ENCODE assay signal across 12 cellular contexts in genomic region chr10:5711637-5712036, GRCh38. TPM values are rescaled to one million over a fixed set of nuclear protein-coding genes. Genes with fewer than 3 reads are reported as not detected.
DNase-seq lines count a peak whose midpoint lies in the region; ATAC-seq and TF ChIP-seq lines count a peak whose summit lies in the region.
"Had no signal": no experiment of that assay in that cellular context is flagged by ENCODE, and none has a peak within 500 bp of the region (broad histone marks: within the 10 kb centered on the region; RNA-seq: fewer than 3 reads in every experiment).

No MANE protein-coding gene starts in this region.

- intact Hi-C loops in breast epithelium (cut with DNase I; ENCODE audit: low total_unique reads), result no loop called here

- no peaks in the 10 kb centered on the region for H3K36me3 Mint-ChIP-seq in GM23338 (ENCODE audit: low read depth)
- H3K36me3 Mint-ChIP-seq in naive B cell, result no peaks in the 10 kb centered on the region

- peaks cover 8 to 38% (median 28%) of the 10 kb centered on the region in 10 experiments for H3K4me1 ChIP-seq in BLaER1 treated with 17β-estradiol and CSF1 and Interleukin-3, amounts not matched to agents 10 nM and 100 nM
- H3K4me1 ChIP-seq in GM23338 (ENCODE audit: insufficient read depth), result peaks cover 5% of the 10 kb centered on the region; the same call in 1 of the 2 replicates
- H3K4me1 ChIP-seq in breast epithelium, result peaks cover 0 to 4% of the 10 kb centered on the region in 2 donors
- no peaks in the 10 kb centered on the region for H3K4me1 ChIP-seq in Peyer's patch

- H3K27ac Mint-ChIP-seq in GM23338 (0 out of 2 replicates have a peak overlapping the region, but pooled peaks have one; percentile 2), naive B cell (peak overlapping the region in 4 of 6 donors; percentile 40 to 94 (median 58))

- ATAC-seq in GM23338 (no peak), naive B cell (ENCODE audit: low read depth in 2 of 2) (peak; percentile 20 to 35), HG03460 (IDR thresholded peaks at IDR 0.05; ENCODE audit: unreplicated experiment) (no peak)

- H3K27me3 ChIP-seq in BLaER1 treated with 17β-estradiol and CSF1 and Interleukin-3, amounts not matched to agents 10 nM and 100 nM, result no peaks in the 10 kb centered on the region
- H3K27me3 ChIP-seq in GM23338 (ENCODE audit: insufficient read depth), result no peaks in the 10 kb centered on the region
- no peaks in the 10 kb centered on the region for H3K27me3 ChIP-seq in breast epithelium
- no peaks in the 10 kb centered on the region for H3K27me3 ChIP-seq in Peyer's patch

- TF ChIP-seq POLR2A in breast epithelium (IDR thresholded peaks at IDR 0.05) (no peak), Peyer's patch (IDR thresholded peaks at IDR 0.05) (no peak)

- peaks cover 93% of the 10 kb centered on the region for H3K79me2 ChIP-seq in GM23338 (replicated peaks; ENCODE audit: insufficient read depth)

- H3K27ac ChIP-seq in BLaER1 treated with 17β-estradiol and CSF1 and Interleukin-3, amounts not matched to agents 10 nM and 100 nM, result peak overlapping the region in 3 of 11 experiments; percentile 27 to 45 (median 40); a peak in 4 of 22 replicates
- H3K27ac ChIP-seq in GM23338 (ENCODE audit: low read depth), result no peak overlapping the region
- no peak overlapping the region for H3K27ac ChIP-seq in breast epithelium
- no peak overlapping the region for H3K27ac ChIP-seq in Peyer's patch
- H3K27ac ChIP-seq: coronary artery had no signal

- H3K27me3 Mint-ChIP-seq in GM23338 (ENCODE audit: insufficient read depth, low read depth, poor library complexity) (no peaks in the 10 kb centered on the region), naive B cell (no peaks in the 10 kb centered on the region)

- H3K4me3 Mint-ChIP-seq in GM23338, result no peak overlapping the region
- H3K4me3 Mint-ChIP-seq in naive B cell, result peak overlapping the region in 7 of 8 donors; percentile 36 to 71 (median 59)

- no peaks in the 10 kb centered on the region for H3K9me3 Mint-ChIP-seq in GM23338
- no peaks in the 10 kb centered on the region for H3K9me3 Mint-ChIP-seq in naive B cell

- peaks cover 0 to 13% (median 5%) of the 10 kb centered on the region in 11 experiments; a peak in 14 of 22 replicates for H3K9me3 ChIP-seq in BLaER1 treated with 17β-estradiol and CSF1 and Interleukin-3, amounts not matched to agents 10 nM and 100 nM (replicated peaks in 1 of 11)
- H3K9me3 ChIP-seq in breast epithelium (no peaks in the 10 kb centered on the region), Peyer's patch (no peaks in the 10 kb centered on the region)

- TF ChIP-seq CTCF in GM23338 (conservative IDR thresholded peaks at IDR 0.05; ENCODE audit: low read depth in 2 of 2) (no peak), breast epithelium (IDR thresholded peaks at IDR 0.05) (no peak), Peyer's patch (IDR thresholded peaks at IDR 0.05) (no peak)

- no peaks in the 10 kb centered on the region for H3K9me2 ChIP-seq in GM23338 (ENCODE audit: insufficient read depth)

- H3K4me3 ChIP-seq in BLaER1 treated with 17β-estradiol and CSF1 and Interleukin-3, amounts not matched to agents 10 nM and 100 nM, result peak overlapping the region in 2 of 10 experiments; percentile 38 to 39; a peak in 4 of 20 replicates
- H3K4me3 ChIP-seq in GM23338 (no peak overlapping the region), breast epithelium (peak overlapping the region in 2 of 3 donors; percentile 3 to 44), Peyer's patch (peak overlapping the region in 2 of 4 donors; percentile 23 to 24)
- H3K4me3 ChIP-seq: coronary artery had no signal

- H2AFZ ChIP-seq in GM23338, result no peak overlapping the region

- H4K20me1 ChIP-seq in BLaER1 treated with 17β-estradiol and CSF1 and Interleukin-3, amounts not matched to agents 10 nM and 100 nM, result peaks cover 0 to 99% (median 65%) of the 10 kb centered on the region in 11 experiments; a peak in 13 of 22 replicates
- H4K20me1 ChIP-seq in GM23338 (replicated peaks; ENCODE audit: insufficient read depth), result peaks cover 9% of the 10 kb centered on the region; the same call in 1 of the 2 replicates

- peak overlapping the region in 2 of 11 experiments; percentile 61 to 72; a peak in 3 of 22 replicates for H3K9ac ChIP-seq in BLaER1 treated with 17β-estradiol and CSF1 and Interleukin-3, amounts not matched to agents 10 nM and 100 nM

- H3K36me3 ChIP-seq in BLaER1 treated with 17β-estradiol and CSF1 and Interleukin-3, amounts not matched to agents 10 nM and 100 nM, result peaks cover 0 to 41% (median 20%) of the 10 kb centered on the region in 11 experiments; a peak in 17 of 22 replicates
- H3K36me3 ChIP-seq in GM23338 (ENCODE audit: insufficient read depth) (no peaks in the 10 kb centered on the region), breast epithelium (no peaks in the 10 kb centered on the region), Peyer's patch (no peaks in the 10 kb centered on the region)

- H3K4me2 ChIP-seq in BLaER1 treated with 17β-estradiol and CSF1 and Interleukin-3, amounts not matched to agents 10 nM and 100 nM, result peak overlapping the region; percentile 44 to 81 (median 65); a peak in 21 of 22 replicates
- H3K4me2 ChIP-seq in GM23338, result no peak overlapping the region

- H3K4me1 Mint-ChIP-seq in GM23338, result peaks cover 22% of the 10 kb centered on the region
- H3K4me1 Mint-ChIP-seq in naive B cell, result peaks cover 42 to 67% (median 58%) of the 10 kb centered on the region in 3 donors

- H3F3A ChIP-seq in GM23338 (replicated peaks; ENCODE audit: low read depth), result no peaks in the 10 kb centered on the region

- DNase-seq in GM23338 (ENCODE audit: low spot score) (no peak), breast epithelium (ENCODE audit: low spot score in 2 of 2) (no peak), naive B cell (no peak), glomerular visceral epithelial cell (ENCODE audit: extremely low spot score) (no peak), Peyer's patch (no peak), middle frontal gyrus (ENCODE audit: extremely low spot score, low spot score) (no peak)
- DNase-seq: COR-L47, midbrain, NCI-H2081 had no signal

TF ChIP-seq in GM23338, 12 proteins besides CTCF, POLR2A, EP300 and RAD21 (continues in another document):
- TF ChIP-seq, protein P1, sequence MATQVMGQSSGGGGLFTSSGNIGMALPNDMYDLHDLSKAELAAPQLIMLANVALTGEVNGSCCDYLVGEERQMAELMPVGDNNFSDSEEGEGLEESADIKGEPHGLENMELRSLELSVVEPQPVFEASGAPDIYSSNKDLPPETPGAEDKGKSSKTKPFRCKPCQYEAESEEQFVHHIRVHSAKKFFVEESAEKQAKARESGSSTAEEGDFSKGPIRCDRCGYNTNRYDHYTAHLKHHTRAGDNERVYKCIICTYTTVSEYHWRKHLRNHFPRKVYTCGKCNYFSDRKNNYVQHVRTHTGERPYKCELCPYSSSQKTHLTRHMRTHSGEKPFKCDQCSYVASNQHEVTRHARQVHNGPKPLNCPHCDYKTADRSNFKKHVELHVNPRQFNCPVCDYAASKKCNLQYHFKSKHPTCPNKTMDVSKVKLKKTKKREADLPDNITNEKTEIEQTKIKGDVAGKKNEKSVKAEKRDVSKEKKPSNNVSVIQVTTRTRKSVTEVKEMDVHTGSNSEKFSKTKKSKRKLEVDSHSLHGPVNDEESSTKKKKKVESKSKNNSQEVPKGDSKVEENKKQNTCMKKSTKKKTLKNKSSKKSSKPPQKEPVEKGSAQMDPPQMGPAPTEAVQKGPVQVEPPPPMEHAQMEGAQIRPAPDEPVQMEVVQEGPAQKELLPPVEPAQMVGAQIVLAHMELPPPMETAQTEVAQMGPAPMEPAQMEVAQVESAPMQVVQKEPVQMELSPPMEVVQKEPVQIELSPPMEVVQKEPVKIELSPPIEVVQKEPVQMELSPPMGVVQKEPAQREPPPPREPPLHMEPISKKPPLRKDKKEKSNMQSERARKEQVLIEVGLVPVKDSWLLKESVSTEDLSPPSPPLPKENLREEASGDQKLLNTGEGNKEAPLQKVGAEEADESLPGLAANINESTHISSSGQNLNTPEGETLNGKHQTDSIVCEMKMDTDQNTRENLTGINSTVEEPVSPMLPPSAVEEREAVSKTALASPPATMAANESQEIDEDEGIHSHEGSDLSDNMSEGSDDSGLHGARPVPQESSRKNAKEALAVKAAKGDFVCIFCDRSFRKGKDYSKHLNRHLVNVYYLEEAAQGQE (IDR thresholded peaks at IDR 0.05; ENCODE audit: unreplicated experiment), result no peak
- TF ChIP-seq ZNF114 (CRISPR knock-in tag; IDR thresholded peaks at IDR 0.05) (no peak), NANOG (IDR thresholded peaks at IDR 0.05; ENCODE audit: borderline replicate concordance) (no peak), STAT1 (IDR thresholded peaks at IDR 0.05; ENCODE audit: unreplicated experiment) (no peak), EZH2phosphoT487 (IDR thresholded peaks at IDR 0.05; ENCODE audit: unreplicated experiment) (no peak), JUNB (IDR thresholded peaks at IDR 0.05; ENCODE audit: unreplicated experiment) (no peak), EZH2 (IDR thresholded peaks at IDR 0.05; ENCODE audit: low read depth, unreplicated experiment) (no peak), ZNF331 (CRISPR knock-in tag; IDR thresholded peaks at IDR 0.05; ENCODE audit: low read depth) (no peak), POLR2AphosphoS5 (IDR thresholded peaks at IDR 0.05; ENCODE audit: low read depth) (no peak)
- TF ChIP-seq, protein P2, sequence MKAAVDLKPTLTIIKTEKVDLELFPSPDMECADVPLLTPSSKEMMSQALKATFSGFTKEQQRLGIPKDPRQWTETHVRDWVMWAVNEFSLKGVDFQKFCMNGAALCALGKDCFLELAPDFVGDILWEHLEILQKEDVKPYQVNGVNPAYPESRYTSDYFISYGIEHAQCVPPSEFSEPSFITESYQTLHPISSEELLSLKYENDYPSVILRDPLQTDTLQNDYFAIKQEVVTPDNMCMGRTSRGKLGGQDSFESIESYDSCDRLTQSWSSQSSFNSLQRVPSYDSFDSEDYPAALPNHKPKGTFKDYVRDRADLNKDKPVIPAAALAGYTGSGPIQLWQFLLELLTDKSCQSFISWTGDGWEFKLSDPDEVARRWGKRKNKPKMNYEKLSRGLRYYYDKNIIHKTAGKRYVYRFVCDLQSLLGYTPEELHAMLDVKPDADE (IDR thresholded peaks at IDR 0.05), result no peak

RNA-seq across cellular contexts. Expression of gene TASOR2, which starts 27.0 kb away (rescaled TPM):
- total RNA-seq in GM23338 (2014; rRNA removed; shearing (Covaris generic)), result 62.9 and 110 TPM in 2 replicates
- polyA plus RNA-seq in GM23338 (2016; fragmentation: Nextera tagmentation; extraction: Ambion mirVana) (40.9 and 45.2 TPM in 2 replicates), naive B cell (ENCODE audit: low read depth in 6 of 6) (10 to 100 TPM in 5 of 6 donors, 1 to 10 TPM in 1; 3.8 to 24.5 (median 16.9) TPM)
- total RNA-seq in breast epithelium (100 to 1,000 TPM in 1 of 3 donors, 10 to 100 TPM in 2; 80.5 to 115 (median 98.6) TPM), Peyer's patch (100 to 1,000 TPM in 1 of 4 donors, 10 to 100 TPM in 3; 52.8 to 160 (median 80.7) TPM)

RNA-seq across cellular contexts. Expression of gene ASB13, which starts 45.2 kb away (rescaled TPM):
- 16.5 and 20.2 TPM in 2 replicates for total RNA-seq in GM23338 (2014; rRNA removed; shearing (Covaris generic))
- polyA plus RNA-seq in GM23338 (2016; fragmentation: Nextera tagmentation; extraction: Ambion mirVana) (11.3 and 11.6 TPM in 2 replicates), naive B cell (ENCODE audit: low read depth in 6 of 6) (10 to 100 TPM in 2 of 6 donors, 1 to 10 TPM in 4; 5.4 to 15.0 (median 7.7) TPM)
- total RNA-seq in breast epithelium (10 to 100 TPM; 37.9 to 61.8 (median 42.9) TPM), Peyer's patch (10 to 100 TPM; 28.1 to 80.9 (median 61.2) TPM)

Comparison
In these comparisons a context has a peak if more than half of its experiments do, and no peak if none do; other contexts are left out.
1. ATAC-seq: peak in naive B cell (2 of 2); none in GM23338 (single experiment) and HG03460 (single experiment).